ENCODE assay signal across 16 cellular contexts in the genomic region with DNA sequence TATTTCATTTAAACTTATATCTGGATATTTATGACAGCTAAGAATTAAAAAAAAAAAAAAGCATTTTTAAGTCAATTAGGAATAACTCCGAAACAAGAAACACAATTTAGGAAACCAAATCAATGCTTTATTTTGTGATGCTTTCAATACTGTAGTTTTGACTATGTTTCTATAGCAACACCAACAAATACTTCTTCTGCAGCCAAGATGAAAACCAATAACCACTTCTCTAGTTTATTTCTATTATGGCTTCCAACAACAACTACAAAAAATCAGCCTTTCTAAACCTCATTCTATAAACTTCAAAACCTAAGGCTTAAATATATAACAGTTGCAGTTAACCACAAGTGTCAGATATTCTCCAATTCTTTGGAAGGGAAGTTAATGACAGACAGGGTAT.
A peak's percentile ranks its signal among the peaks of the same experiment; 100 is the strongest.
DNase-seq lines count a peak whose midpoint lies in the region; ATAC-seq and TF ChIP-seq lines count a peak whose summit lies in the region.
"Had no signal": no experiment of that assay in that cellular context is flagged by ENCODE, and none has a peak within 500 bp of the region (broad histone marks: within the 10 kb centered on the region; RNA-seq: fewer than 3 reads in every experiment).

No MANE protein-coding gene starts in this region.

- H3K4me3 ChIP-seq in left ventricle myocardium inferior (no peak overlapping the region), KMS-11 (IDR thresholded peaks at IDR 0.05; ENCODE audit: insufficient read depth, low read depth, low read length) (no peak overlapping the region)
- H3K4me3 ChIP-seq: MG63, Peyer's patch had no signal

- H3K27ac Mint-ChIP-seq in endothelial cell (ENCODE audit: unreplicated experiment): peak overlapping the region; percentile 94
- H3K27ac Mint-ChIP-seq: CD4-positive, CD25-positive, alpha-beta regulatory T cell had no signal

- H3K27me3 ChIP-seq in left ventricle myocardium inferior (ENCODE audit: low read depth): no peaks in the 10 kb centered on the region
- no peaks in the 10 kb centered on the region for H3K27me3 ChIP-seq in KMS-11 (ENCODE audit: insufficient read depth, low read depth)
- H3K27me3 ChIP-seq: MG63, Peyer's patch had no signal

- H3K4me2 ChIP-seq in KMS-11: peak overlapping the region; percentile 37; the same call in 1 of the 2 replicates

- no peak overlapping the region for H3K9ac ChIP-seq in KMS-11

- H3K27ac ChIP-seq in left ventricle myocardium inferior (replicated peaks) (peak overlapping the region; percentile 70), KMS-11 (no peak overlapping the region)
- H3K27ac ChIP-seq: Peyer's patch had no signal

- H3K4me1 ChIP-seq in left ventricle myocardium inferior (peaks cover 56% of the 10 kb centered on the region), KMS-11 (ENCODE audit: low read depth, poor library complexity, severe bottlenecking) (peaks cover 29% of the 10 kb centered on the region)

- 0 out of 2 replicates have a peak, but pooled peaks cover 5% of the 10 kb centered on the region for H4K20me1 ChIP-seq in KMS-11 (ENCODE audit: insufficient read depth)

- TF ChIP-seq CTCF in left ventricle myocardium inferior (IDR thresholded peaks at IDR 0.05; ENCODE audit: borderline replicate concordance) (no peak), KMS-11 (conservative IDR thresholded peaks at IDR 0.05; ENCODE audit: low read depth, low read length) (no peak), endothelial cell (IDR thresholded peaks at IDR 0.05; ENCODE audit: unreplicated experiment) (no peak)

- peaks cover 46% of the 10 kb centered on the region for H3K4me1 Mint-ChIP-seq in endothelial cell (ENCODE audit: unreplicated experiment)

- intact Hi-C loops in left ventricle myocardium inferior (cut with micrococcal nuclease) (no loop called here), cardiac septum (cut with DNase I) (no loop called here)

- peaks cover 10% of the 10 kb centered on the region for H3K27me3 Mint-ChIP-seq in endothelial cell (ENCODE audit: unreplicated experiment)
- H3K27me3 Mint-ChIP-seq: CD4-positive, CD25-positive, alpha-beta regulatory T cell had no signal

- H3K36me3 ChIP-seq in left ventricle myocardium inferior: no peaks in the 10 kb centered on the region
- H3K36me3 ChIP-seq in KMS-11 (ENCODE audit: insufficient read depth): no peaks in the 10 kb centered on the region
- H3K36me3 ChIP-seq: MG63, Peyer's patch had no signal

- H3K9me3 ChIP-seq in left ventricle myocardium inferior (replicated peaks): no peaks in the 10 kb centered on the region
- H3K9me3 ChIP-seq: MG63, Peyer's patch had no signal

- peaks cover 13% of the 10 kb centered on the region for H3K36me3 Mint-ChIP-seq in endothelial cell (ENCODE audit: low read depth, unreplicated experiment)

- no peaks in the 10 kb centered on the region for H3K9me3 Mint-ChIP-seq in endothelial cell (ENCODE audit: unreplicated experiment)

- H2AFZ ChIP-seq in KMS-11 (ENCODE audit: low read depth): no peak overlapping the region

- no peak for ATAC-seq in GM21619 (IDR thresholded peaks at IDR 0.05; ENCODE audit: unreplicated experiment)
- ATAC-seq: HCT116 had no signal

- H3K79me2 ChIP-seq in KMS-11 (ENCODE audit: insufficient read depth, low read depth): peaks cover 5% of the 10 kb centered on the region; the same call in 1 of the 2 replicates

- DNase-seq in left ventricle myocardium inferior (no peak), cardiac septum (ENCODE audit: low spot score) (no peak), endothelial cell (ENCODE audit: low spot score) (no peak), DMS53 (lab: John Stamatoyannopoulos, UW) (no peak), NCI-H2107 treated with DMSO at 0.1 percent for 48 hours (lab: John Stamatoyannopoulos, UW; ENCODE audit: unreplicated experiment) (no peak)
- DNase-seq: CD4-positive, CD25-positive, alpha-beta regulatory T cell; GDM1; KBM-7; MG63; NCI-H2029; NCI-H526 treated with DMSO at 0.1 percent for 48 hours; Peyer's patch; SHP77 treated with DMSO at 0.1 percent for 48 hours had no signal

- H3K4me3 Mint-ChIP-seq in endothelial cell (ENCODE audit: unreplicated experiment): no peak overlapping the region
- H3K4me3 Mint-ChIP-seq: CD4-positive, CD25-positive, alpha-beta regulatory T cell had no signal
